8 cellular contexts compared by ENCODE assay signal in genomic region chr16:22606625-22607024, GRCh38.
DNase-seq lines count a peak whose midpoint lies in the region; ATAC-seq and TF ChIP-seq lines count a peak whose summit lies in the region.
"Not testable (repeated sequence)": the region's sequence is repeated elsewhere in the genome, so short reads cannot be mapped to it uniquely, and the experiment has no call there.

No MANE protein-coding gene starts in this region.

- H3K9me3 Mint-ChIP-seq in CD4-positive, CD25-positive, alpha-beta regulatory T cell; activated naive CD8-positive, alpha-beta T cell treated with anti-CD3 and anti-CD28 coated beads, Interleukin-2, amount 50 U/mL, for 24 hours; memory B cell: not testable (repeated sequence)

- not testable (repeated sequence) for H3K4me1 Mint-ChIP-seq in CD4-positive, CD25-positive, alpha-beta regulatory T cell; activated naive CD8-positive, alpha-beta T cell treated with anti-CD3 and anti-CD28 coated beads, Interleukin-2, amount 50 U/mL, for 24 hours; memory B cell

- not testable (repeated sequence) for DNase-seq in CD4-positive, CD25-positive, alpha-beta regulatory T cell; RWPE2 (ENCODE audit: low spot score); activated naive CD8-positive, alpha-beta T cell treated with anti-CD3 and anti-CD28 coated beads, Interleukin-2, amount 50 U/mL, for 24 hours; Right ventricle myocardium inferior (ENCODE audit: missing footprints); memory B cell (ENCODE audit: low spot score in 2 of 2); stimulated activated naive CD8-positive, alpha-beta T cell treated with anti-CD3 and anti-CD28 coated beads, Interleukin-15, Interleukin-2, amounts not matched to agents 100 U/mL and 50 U/mL, for 24 hours

- H3K27ac ChIP-seq in CD4-positive, CD25-positive, alpha-beta regulatory T cell (ENCODE audit: insufficient read depth, low read length, poor library complexity, severe bottlenecking); RWPE2 (ENCODE audit: poor library complexity, severe bottlenecking): not testable (repeated sequence)

- not testable (repeated sequence) for H3K27me3 Mint-ChIP-seq in CD4-positive, CD25-positive, alpha-beta regulatory T cell; activated naive CD8-positive, alpha-beta T cell treated with anti-CD3 and anti-CD28 coated beads, Interleukin-2, amount 50 U/mL, for 24 hours; memory B cell

- not testable (repeated sequence) for H3K9me3 ChIP-seq in CD4-positive, CD25-positive, alpha-beta regulatory T cell (ENCODE audit: control insufficient read depth in 2 of 2, low read length in 2 of 2); RWPE2 (ENCODE audit: severe bottlenecking)

- not testable (repeated sequence) for H3K27ac Mint-ChIP-seq in CD4-positive, CD25-positive, alpha-beta regulatory T cell; activated naive CD8-positive, alpha-beta T cell treated with anti-CD3 and anti-CD28 coated beads, Interleukin-2, amount 50 U/mL, for 24 hours; memory B cell

- peak; percentile 44 to 55 for ATAC-seq in CD4-positive, CD25-positive, alpha-beta regulatory T cell (ENCODE audit: low read depth in 2 of 2)
- ATAC-seq in GM21447 (IDR thresholded peaks at IDR 0.05; ENCODE audit: unreplicated experiment), result peak; percentile 58
- peak; percentile 55 for ATAC-seq in HG03354 (IDR thresholded peaks at IDR 0.05; ENCODE audit: poor library complexity, severe bottlenecking, unreplicated experiment)
- ATAC-seq in RWPE2 (ENCODE audit: low read depth), result peak; percentile 98
- peak; percentile 88 for ATAC-seq in activated naive CD8-positive, alpha-beta T cell treated with anti-CD3 and anti-CD28 coated beads, Interleukin-2, amount 50 U/mL, for 24 hours
- ATAC-seq in Right ventricle myocardium inferior, result peak; percentile 70
- ATAC-seq in memory B cell (ENCODE audit: low read depth), result peak; percentile 77
- ATAC-seq in stimulated activated naive CD8-positive, alpha-beta T cell treated with anti-CD3 and anti-CD28 coated beads, Interleukin-15, Interleukin-2, amounts not matched to agents 100 U/mL and 50 U/mL, for 24 hours, result peak; percentile 86

- H3K4me1 ChIP-seq in CD4-positive, CD25-positive, alpha-beta regulatory T cell (ENCODE audit: control insufficient read depth, insufficient read depth, low read length, poor library complexity, severe bottlenecking); RWPE2 (ENCODE audit: insufficient read depth, poor library complexity, severe bottlenecking): not testable (repeated sequence)

- not testable (repeated sequence) for H3K4me3 Mint-ChIP-seq in CD4-positive, CD25-positive, alpha-beta regulatory T cell; activated naive CD8-positive, alpha-beta T cell treated with anti-CD3 and anti-CD28 coated beads, Interleukin-2, amount 50 U/mL, for 24 hours; memory B cell

- H3K27me3 ChIP-seq in CD4-positive, CD25-positive, alpha-beta regulatory T cell (ENCODE audit: control insufficient read depth, insufficient read depth, low read length); RWPE2 (ENCODE audit: insufficient read depth, poor library complexity, severe bottlenecking): not testable (repeated sequence)

- TF ChIP-seq CTCF in RWPE2 (IDR thresholded peaks at IDR 0.05; ENCODE audit: poor library complexity, severe bottlenecking), result not testable (repeated sequence)

- H3K4me3 ChIP-seq in CD4-positive, CD25-positive, alpha-beta regulatory T cell (ENCODE audit: low read depth, low read length); RWPE2 (ENCODE audit: severe bottlenecking): not testable (repeated sequence)

- not testable (repeated sequence) for H3K36me3 Mint-ChIP-seq in CD4-positive, CD25-positive, alpha-beta regulatory T cell; activated naive CD8-positive, alpha-beta T cell treated with anti-CD3 and anti-CD28 coated beads, Interleukin-2, amount 50 U/mL, for 24 hours (ENCODE audit: low read depth); memory B cell

- not testable (repeated sequence) for H3K36me3 ChIP-seq in CD4-positive, CD25-positive, alpha-beta regulatory T cell (ENCODE audit: control insufficient read depth, insufficient read depth, low read length); RWPE2 (ENCODE audit: low read depth)

- intact Hi-C loops in Right ventricle myocardium inferior (cut with DNase I), result not testable (repeated sequence)
